8 cellular contexts compared by ENCODE assay signal in the genomic region with DNA sequence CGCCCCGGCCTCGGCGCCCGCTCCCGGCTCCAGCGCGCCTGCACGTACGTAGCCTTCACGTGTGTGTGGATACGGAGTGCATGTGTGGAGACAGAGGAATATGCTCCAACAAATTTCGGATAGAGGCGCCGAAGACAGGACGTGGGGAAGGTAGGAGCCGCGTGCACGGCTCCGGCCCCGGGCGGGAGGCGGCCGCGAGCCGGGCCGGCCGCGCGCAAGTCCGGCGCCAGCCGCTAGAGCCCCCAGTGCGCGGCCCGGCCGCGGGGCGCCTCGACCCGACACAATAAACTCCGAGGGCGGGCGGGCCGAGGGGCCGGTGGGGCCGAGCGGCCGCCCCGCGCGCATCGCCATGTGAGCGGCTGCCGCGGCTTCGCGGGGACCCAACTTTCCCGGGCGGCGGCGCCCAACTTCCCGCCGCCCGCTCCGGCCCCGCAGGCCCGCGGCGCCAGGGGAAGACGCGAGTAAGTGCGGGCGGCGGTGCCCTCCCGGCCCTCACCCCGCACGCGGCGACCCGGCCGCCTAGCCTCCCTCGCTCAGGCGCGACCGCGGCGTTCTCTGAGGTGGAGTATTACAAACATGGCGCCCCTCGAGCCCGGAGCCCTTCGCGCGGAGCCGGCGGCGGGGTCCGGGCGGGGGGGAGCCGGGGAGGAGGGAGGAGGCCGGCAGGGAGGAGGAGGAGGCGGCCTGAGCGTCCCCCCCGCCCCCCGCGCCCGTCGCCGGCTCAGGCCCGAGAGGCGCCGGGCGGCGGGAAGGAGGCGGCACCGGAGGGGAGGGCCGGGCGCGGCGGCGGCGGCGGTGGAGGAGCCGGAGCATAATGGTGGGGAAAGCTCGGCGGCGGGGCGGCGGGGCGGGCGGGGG.
DNase-seq lines count a peak whose midpoint lies in the region; ATAC-seq lines count a peak whose summit lies in the region.

A gene (plus strand): TSS at position 713 of the 858 bp plus-strand sequence. CDS start 44,558 bp downstream, outside the sequence.

- no peaks in the 10 kb centered on the region for H3K27me3 ChIP-seq in mucosa of stomach (ENCODE audit: control insufficient read depth, insufficient read depth, low read length)

- H3K4me1 ChIP-seq in mucosa of stomach (ENCODE audit: control insufficient read depth, insufficient read depth, low read length) = peaks cover 12% of the 10 kb centered on the region

- peak within 1 kb of the TSS; percentile 89 for H3K9ac ChIP-seq in mucosa of stomach (ENCODE audit: low read length)

- H3K4me3 ChIP-seq in mucosa of stomach (ENCODE audit: low read length) = peak within 1 kb of the TSS; percentile 64

- DNase-seq in NCI-H1417 (lab: John Stamatoyannopoulos, UW) = peak; percentile 40 to 80 (median 68)
- DNase-seq in NCI-H1417 treated with DMSO at 0.1 percent for 48 hours (lab: John Stamatoyannopoulos, UW) = no peak
- DNase-seq in NCI-H2227 treated with DMSO at 0.1 percent for 48 hours (lab: John Stamatoyannopoulos, UW) = peak; percentile 6
- DNase-seq in activated T-cell treated with anti-CD3 and anti-CD28 coated beads for 4 hours = peak; percentile 53
- no peak for DNase-seq in epithelial cell of prostate (ENCODE audit: low read depth, low spot score)
- peak; percentile 35 for DNase-seq in stimulated activated CD8-positive, alpha-beta memory T cell treated with anti-CD3 and anti-CD28 coated beads, Interleukin-7, amount 100 ng/mL, for 24 hours (ENCODE audit: low read depth)

- no peaks in the 10 kb centered on the region for H3K9me3 ChIP-seq in mucosa of stomach (ENCODE audit: control insufficient read depth, low read length)

- peak; percentile 49 for ATAC-seq in HG02588 (IDR thresholded peaks at IDR 0.05; ENCODE audit: unreplicated experiment)

- H3K27ac ChIP-seq in epithelial cell of prostate = peak within 1 kb of the TSS; percentile 80

- no peaks in the 10 kb centered on the region for H3K36me3 ChIP-seq in mucosa of stomach (ENCODE audit: control insufficient read depth, insufficient read depth, low read length)

Comparison
In these comparisons a context has a peak if more than half of its experiments do, and no peak if none do; other contexts are left out.
1. DNase-seq: peak in NCI-H1417 (3 of 3), NCI-H2227 treated with DMSO at 0.1 percent for 48 hours (single experiment), activated T-cell treated with anti-CD3 and anti-CD28 coated beads for 4 hours (single experiment) and stimulated activated CD8-positive, alpha-beta memory T cell treated with anti-CD3 and anti-CD28 coated beads, Interleukin-7, amount 100 ng/mL, for 24 hours (single experiment); none in NCI-H1417 treated with DMSO at 0.1 percent for 48 hours (single experiment) and epithelial cell of prostate (single experiment).